ENCODE assay signal across 12 cellular contexts in the genomic region with DNA sequence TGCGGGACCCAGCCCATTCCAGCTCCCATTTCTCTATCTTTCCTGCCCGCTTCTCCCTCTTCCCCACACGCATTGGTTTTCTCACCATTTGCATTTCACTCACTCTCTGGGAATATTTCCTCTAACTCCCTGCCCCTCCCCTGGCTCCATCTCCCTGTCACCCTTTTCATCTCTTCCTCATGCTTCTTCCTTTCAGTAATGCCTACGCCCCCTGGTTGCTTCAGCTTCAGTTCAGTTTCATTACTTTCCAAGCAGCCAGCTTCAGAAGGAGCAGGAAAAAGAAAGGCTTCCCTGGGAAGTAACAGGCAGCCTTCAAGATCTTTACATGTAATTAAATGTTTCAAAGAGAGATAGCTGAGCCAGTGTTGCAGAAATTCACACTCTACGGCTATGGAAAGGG.
A peak's percentile ranks its signal among the peaks of the same experiment; 100 is the strongest.
DNase-seq lines count a peak whose midpoint lies in the region; ATAC-seq and TF ChIP-seq lines count a peak whose summit lies in the region.
"Had no signal": no experiment of that assay in that cellular context is flagged by ENCODE, and none has a peak within 500 bp of the region (broad histone marks: within the 10 kb centered on the region; RNA-seq: fewer than 3 reads in every experiment).

No MANE protein-coding gene starts in this region.

- H3K4me3 ChIP-seq in transverse colon (no peak overlapping the region), lower leg skin (ENCODE audit: low read depth, poor library complexity, severe bottlenecking) (no peak overlapping the region)
- H3K4me3 ChIP-seq: left lung, SJSA1 had no signal

- WGBS in transverse colon (ENCODE audit: low coverage in 1 of 2), 2 donors, result 30 to 52% methylated on average over 5 of the region's 5 CpGs
- 29 to 33% methylated on average over 5 of the region's 5 CpGs for WGBS in lower leg skin, 2 donors

- in situ Hi-C loops in transverse colon (cut with MboI; ENCODE audit: low pct_ligation_motif_present in 1 of 4, low pct_unique_long_range_greater_than_20kb in 1 of 4, low sequenced_read_pairs in 3 of 4), result loop anchor here in 3 of 4 donors (25.0 kb wide), 1 partner anchor 204 kb away; no protein-coding TSS in a partner anchor

- H3K27ac Mint-ChIP-seq in stimulated activated naive CD8-positive, alpha-beta T cell treated with anti-CD3 and anti-CD28 coated beads, Interleukin-15, Interleukin-2, amounts not matched to agents 100 ng/mL and 50 ng/mL, for 24 hours, result no peak overlapping the region
- H3K27ac Mint-ChIP-seq in WTC11, result no peak overlapping the region
- no peak overlapping the region for H3K27ac Mint-ChIP-seq in memory B cell
- H3K27ac Mint-ChIP-seq: activated naive CD4-positive, alpha-beta T cell treated with anti-CD3 and anti-CD28 coated beads, Interleukin-2, amount 50 U/mL, for 72 hours had no signal

- intact Hi-C loops in transverse colon (cut with DNase I; ENCODE audit: low total_unique reads), result no loop called here
- intact Hi-C loops in lower leg skin (cut with DNase I; ENCODE audit: low total_unique reads), result no loop called here

- H3K4me1 Mint-ChIP-seq in stimulated activated naive CD8-positive, alpha-beta T cell treated with anti-CD3 and anti-CD28 coated beads, Interleukin-15, Interleukin-2, amounts not matched to agents 100 ng/mL and 50 ng/mL, for 24 hours (ENCODE audit: low read depth), result peaks cover 5% of the 10 kb centered on the region
- H3K4me1 Mint-ChIP-seq in WTC11, result peaks cover 40% of the 10 kb centered on the region
- peaks cover 13% of the 10 kb centered on the region for H3K4me1 Mint-ChIP-seq in memory B cell

- no peak for DNase-seq in stimulated activated naive CD8-positive, alpha-beta T cell treated with anti-CD3 and anti-CD28 coated beads, Interleukin-15, Interleukin-2, amounts not matched to agents 100 U/mL and 50 U/mL, for 24 hours
- DNase-seq in WTC11 (ENCODE audit: low spot score) (no peak), memory B cell (ENCODE audit: low spot score in 2 of 2) (no peak), transverse colon (no peak), Kasumi-1 (lab: John Stamatoyannopoulos, UW) (no peak), cortex of kidney (lab: John Stamatoyannopoulos, UW) (no peak), lower leg skin (ENCODE audit: low spot score in 2 of 2) (no peak)
- DNase-seq: left lung had no signal

- ATAC-seq in stimulated activated naive CD8-positive, alpha-beta T cell treated with anti-CD3 and anti-CD28 coated beads, Interleukin-15, Interleukin-2, amounts not matched to agents 100 U/mL and 50 U/mL, for 24 hours, result no peak
- no peak for ATAC-seq in WTC11
- no peak for ATAC-seq in memory B cell (ENCODE audit: low read depth)

- no peaks in the 10 kb centered on the region for H3K36me3 Mint-ChIP-seq in stimulated activated naive CD8-positive, alpha-beta T cell treated with anti-CD3 and anti-CD28 coated beads, Interleukin-15, Interleukin-2, amounts not matched to agents 100 ng/mL and 50 ng/mL, for 24 hours (ENCODE audit: low read depth)
- no peaks in the 10 kb centered on the region for H3K36me3 Mint-ChIP-seq in WTC11
- no peaks in the 10 kb centered on the region for H3K36me3 Mint-ChIP-seq in memory B cell
- H3K36me3 Mint-ChIP-seq: activated naive CD4-positive, alpha-beta T cell treated with anti-CD3 and anti-CD28 coated beads, Interleukin-2, amount 50 U/mL, for 72 hours had no signal

- no peaks in the 10 kb centered on the region for H3K9me3 Mint-ChIP-seq in stimulated activated naive CD8-positive, alpha-beta T cell treated with anti-CD3 and anti-CD28 coated beads, Interleukin-15, Interleukin-2, amounts not matched to agents 100 ng/mL and 50 ng/mL, for 24 hours
- H3K9me3 Mint-ChIP-seq in WTC11 (no peaks in the 10 kb centered on the region), memory B cell (no peaks in the 10 kb centered on the region)
- H3K9me3 Mint-ChIP-seq: activated naive CD4-positive, alpha-beta T cell treated with anti-CD3 and anti-CD28 coated beads, Interleukin-2, amount 50 U/mL, for 72 hours had no signal

- no peaks in the 10 kb centered on the region for H3K9me3 ChIP-seq in transverse colon
- H3K9me3 ChIP-seq: left lung, SJSA1 had no signal

- no peaks in the 10 kb centered on the region for H3K36me3 ChIP-seq in transverse colon
- H3K36me3 ChIP-seq: cardiac muscle cell, left lung, SJSA1 had no signal

- no peak for TF ChIP-seq EP300 in transverse colon (IDR thresholded peaks at IDR 0.05; ENCODE audit: low read depth)

- H3K27me3 ChIP-seq in transverse colon, result peaks cover 40% of the 10 kb centered on the region

- peaks cover 5 to 16% (median 11%) of the 10 kb centered on the region in 4 donors for H3K4me1 ChIP-seq in transverse colon
- H3K4me1 ChIP-seq: SJSA1 had no signal

- H3K27ac ChIP-seq in transverse colon, result no peak overlapping the region
- H3K27ac ChIP-seq: cardiac muscle cell, left lung, SJSA1 had no signal

- peak overlapping the region; percentile 49 for H3K4me3 Mint-ChIP-seq in stimulated activated naive CD8-positive, alpha-beta T cell treated with anti-CD3 and anti-CD28 coated beads, Interleukin-15, Interleukin-2, amounts not matched to agents 100 ng/mL and 50 ng/mL, for 24 hours
- H3K4me3 Mint-ChIP-seq in WTC11 (peak overlapping the region; percentile 64), memory B cell (peak overlapping the region; percentile 59)

- CTCF ChIA-PET in WTC11 (lab: Charles Lee), result interaction anchor here (0.8 to 2.7 kb wide), 10 partner anchors 9 to 287 kb away, joined by 3 to 9 read pairs (median 5); a partner anchor contains a TSS

- TF ChIP-seq POLR2A in transverse colon (IDR thresholded peaks at IDR 0.05), result no peak
- TF ChIP-seq POLR2A in lower leg skin (IDR thresholded peaks at IDR 0.05), result no peak

- POLR2A ChIA-PET in WTC11 (lab: Charles Lee), result interaction anchor here (0.6 to 1.1 kb wide), 3 partner anchors 37 to 126 kb away, joined by 3 to 4 read pairs (median 3); no protein-coding TSS in a partner anchor

- peaks cover 24% of the 10 kb centered on the region for H3K27me3 Mint-ChIP-seq in stimulated activated naive CD8-positive, alpha-beta T cell treated with anti-CD3 and anti-CD28 coated beads, Interleukin-15, Interleukin-2, amounts not matched to agents 100 ng/mL and 50 ng/mL, for 24 hours
- H3K27me3 Mint-ChIP-seq in WTC11 (ENCODE audit: low read depth), result 0 out of 2 replicates have a peak, but pooled peaks cover 2% of the 10 kb centered on the region
- peaks cover 7% of the 10 kb centered on the region for H3K27me3 Mint-ChIP-seq in memory B cell

- TF ChIP-seq CTCF in WTC11 (IDR thresholded peaks at IDR 0.05) (no peak), transverse colon (IDR thresholded peaks at IDR 0.05) (no peak), lower leg skin (IDR thresholded peaks at IDR 0.05) (no peak)

TF ChIP-seq in WTC11, 78 proteins besides CTCF, POLR2A, EP300 and RAD21:
- TF ChIP-seq, protein P1, sequence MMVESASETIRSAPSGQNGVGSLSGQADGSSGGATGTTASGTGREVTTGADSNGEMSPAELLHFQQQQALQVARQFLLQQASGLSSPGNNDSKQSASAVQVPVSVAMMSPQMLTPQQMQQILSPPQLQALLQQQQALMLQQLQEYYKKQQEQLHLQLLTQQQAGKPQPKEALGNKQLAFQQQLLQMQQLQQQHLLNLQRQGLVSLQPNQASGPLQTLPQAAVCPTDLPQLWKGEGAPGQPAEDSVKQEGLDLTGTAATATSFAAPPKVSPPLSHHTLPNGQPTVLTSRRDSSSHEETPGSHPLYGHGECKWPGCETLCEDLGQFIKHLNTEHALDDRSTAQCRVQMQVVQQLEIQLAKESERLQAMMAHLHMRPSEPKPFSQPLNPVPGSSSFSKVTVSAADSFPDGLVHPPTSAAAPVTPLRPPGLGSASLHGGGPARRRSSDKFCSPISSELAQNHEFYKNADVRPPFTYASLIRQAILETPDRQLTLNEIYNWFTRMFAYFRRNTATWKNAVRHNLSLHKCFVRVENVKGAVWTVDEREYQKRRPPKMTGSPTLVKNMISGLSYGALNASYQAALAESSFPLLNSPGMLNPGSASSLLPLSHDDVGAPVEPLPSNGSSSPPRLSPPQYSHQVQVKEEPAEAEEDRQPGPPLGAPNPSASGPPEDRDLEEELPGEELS (CRISPR knock-in tag; IDR thresholded peaks at IDR 0.05), result no peak
